Comparison of ENCODE assay signal across 1 cellular context in the genomic region with DNA sequence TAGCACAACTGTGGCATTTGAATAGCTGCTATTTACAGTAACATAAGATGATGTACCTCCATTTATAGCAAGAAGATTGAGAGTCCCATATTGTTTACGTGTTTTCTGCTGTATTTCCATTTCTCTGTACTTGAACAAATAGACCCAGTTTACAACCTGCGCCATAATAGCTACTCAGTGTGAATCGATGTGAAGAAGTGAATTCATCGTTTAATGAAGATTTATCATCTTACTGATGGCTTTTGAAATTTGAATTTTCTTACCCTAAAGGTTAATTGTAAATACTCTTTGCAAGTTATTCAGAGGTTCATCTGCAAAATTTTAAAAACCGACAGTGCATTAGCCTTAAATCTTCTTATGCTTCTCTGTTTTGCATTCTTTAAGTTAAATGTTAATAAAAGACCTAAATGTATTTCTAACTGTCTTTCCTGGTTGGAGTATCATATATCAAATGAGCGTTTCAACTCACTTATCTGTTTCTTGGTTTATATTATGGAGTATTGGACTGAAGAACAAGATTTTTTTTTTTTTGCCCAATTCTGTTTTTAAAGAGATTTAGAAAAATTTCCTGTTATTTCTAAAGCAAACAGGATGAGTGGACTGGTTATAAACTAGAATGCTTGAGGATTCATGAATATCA.
TF ChIP-seq lines count a peak whose summit lies in the region.

No MANE protein-coding gene starts in this region.

TF ChIP-seq in liver, 16 proteins besides CTCF, POLR2A, EP300 and RAD21 (continued from another document):
- TF ChIP-seq, protein P1, sequence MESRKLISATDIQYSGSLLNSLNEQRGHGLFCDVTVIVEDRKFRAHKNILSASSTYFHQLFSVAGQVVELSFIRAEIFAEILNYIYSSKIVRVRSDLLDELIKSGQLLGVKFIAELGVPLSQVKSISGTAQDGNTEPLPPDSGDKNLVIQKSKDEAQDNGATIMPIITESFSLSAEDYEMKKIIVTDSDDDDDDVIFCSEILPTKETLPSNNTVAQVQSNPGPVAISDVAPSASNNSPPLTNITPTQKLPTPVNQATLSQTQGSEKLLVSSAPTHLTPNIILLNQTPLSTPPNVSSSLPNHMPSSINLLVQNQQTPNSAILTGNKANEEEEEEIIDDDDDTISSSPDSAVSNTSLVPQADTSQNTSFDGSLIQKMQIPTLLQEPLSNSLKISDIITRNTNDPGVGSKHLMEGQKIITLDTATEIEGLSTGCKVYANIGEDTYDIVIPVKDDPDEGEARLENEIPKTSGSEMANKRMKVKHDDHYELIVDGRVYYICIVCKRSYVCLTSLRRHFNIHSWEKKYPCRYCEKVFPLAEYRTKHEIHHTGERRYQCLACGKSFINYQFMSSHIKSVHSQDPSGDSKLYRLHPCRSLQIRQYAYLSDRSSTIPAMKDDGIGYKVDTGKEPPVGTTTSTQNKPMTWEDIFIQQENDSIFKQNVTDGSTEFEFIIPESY (IDR thresholded peaks at IDR 0.05): no peak
- TF ChIP-seq, protein P2, sequence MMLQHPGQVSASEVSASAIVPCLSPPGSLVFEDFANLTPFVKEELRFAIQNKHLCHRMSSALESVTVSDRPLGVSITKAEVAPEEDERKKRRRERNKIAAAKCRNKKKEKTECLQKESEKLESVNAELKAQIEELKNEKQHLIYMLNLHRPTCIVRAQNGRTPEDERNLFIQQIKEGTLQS (IDR thresholded peaks at IDR 0.05): no peak
- TF ChIP-seq JUND (IDR thresholded peaks at IDR 0.05) (no peak), FOXA1 (IDR thresholded peaks at IDR 0.05) (no peak), SP1 (IDR thresholded peaks at IDR 0.05) (no peak), NR2F2 (IDR thresholded peaks at IDR 0.05) (no peak), HNF4A (conservative IDR thresholded peaks at IDR 0.05) (no peak)
- TF ChIP-seq, protein P3, sequence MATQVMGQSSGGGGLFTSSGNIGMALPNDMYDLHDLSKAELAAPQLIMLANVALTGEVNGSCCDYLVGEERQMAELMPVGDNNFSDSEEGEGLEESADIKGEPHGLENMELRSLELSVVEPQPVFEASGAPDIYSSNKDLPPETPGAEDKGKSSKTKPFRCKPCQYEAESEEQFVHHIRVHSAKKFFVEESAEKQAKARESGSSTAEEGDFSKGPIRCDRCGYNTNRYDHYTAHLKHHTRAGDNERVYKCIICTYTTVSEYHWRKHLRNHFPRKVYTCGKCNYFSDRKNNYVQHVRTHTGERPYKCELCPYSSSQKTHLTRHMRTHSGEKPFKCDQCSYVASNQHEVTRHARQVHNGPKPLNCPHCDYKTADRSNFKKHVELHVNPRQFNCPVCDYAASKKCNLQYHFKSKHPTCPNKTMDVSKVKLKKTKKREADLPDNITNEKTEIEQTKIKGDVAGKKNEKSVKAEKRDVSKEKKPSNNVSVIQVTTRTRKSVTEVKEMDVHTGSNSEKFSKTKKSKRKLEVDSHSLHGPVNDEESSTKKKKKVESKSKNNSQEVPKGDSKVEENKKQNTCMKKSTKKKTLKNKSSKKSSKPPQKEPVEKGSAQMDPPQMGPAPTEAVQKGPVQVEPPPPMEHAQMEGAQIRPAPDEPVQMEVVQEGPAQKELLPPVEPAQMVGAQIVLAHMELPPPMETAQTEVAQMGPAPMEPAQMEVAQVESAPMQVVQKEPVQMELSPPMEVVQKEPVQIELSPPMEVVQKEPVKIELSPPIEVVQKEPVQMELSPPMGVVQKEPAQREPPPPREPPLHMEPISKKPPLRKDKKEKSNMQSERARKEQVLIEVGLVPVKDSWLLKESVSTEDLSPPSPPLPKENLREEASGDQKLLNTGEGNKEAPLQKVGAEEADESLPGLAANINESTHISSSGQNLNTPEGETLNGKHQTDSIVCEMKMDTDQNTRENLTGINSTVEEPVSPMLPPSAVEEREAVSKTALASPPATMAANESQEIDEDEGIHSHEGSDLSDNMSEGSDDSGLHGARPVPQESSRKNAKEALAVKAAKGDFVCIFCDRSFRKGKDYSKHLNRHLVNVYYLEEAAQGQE (IDR thresholded peaks at IDR 0.05): no peak
